27 cellular contexts compared by ENCODE assay signal in genomic region chr2:152929628-152930027, GRCh38.
"Had no signal": no experiment of that assay in that cellular context is flagged by ENCODE, and none has a peak within 500 bp of the region (broad histone marks: within the 10 kb centered on the region; RNA-seq: fewer than 3 reads in every experiment).

No MANE protein-coding gene starts in this region.

- ATAC-seq: effector memory CD8-positive, alpha-beta T cell; esophagus mucosa; foreskin keratinocyte; gastrocnemius medialis; gastroesophageal sphincter; heart left ventricle; heart right ventricle had no signal

- H3K4me1 ChIP-seq: foreskin keratinocyte, gastrocnemius medialis, heart left ventricle, heart right ventricle had no signal

- H3K27ac Mint-ChIP-seq: dendritic cell treated with granulocyte-macrophage colony-stimulating factor and Interleukin-4, amounts not matched to agents 40 ng/mL and 50 ng/mL, for 4 days; effector memory CD8-positive, alpha-beta T cell; endodermal cell had no signal

- H3K9me3 Mint-ChIP-seq: dendritic cell treated with granulocyte-macrophage colony-stimulating factor and Interleukin-4, amounts not matched to agents 40 ng/mL and 50 ng/mL, for 4 days; endodermal cell had no signal

- H3K4me2 ChIP-seq: hepatocyte had no signal

- H3K4me3 ChIP-seq: coronary artery, dorsolateral prefrontal cortex, esophagus muscularis mucosa, esophagus squamous epithelium, gastrocnemius medialis, gastroesophageal sphincter, heart left ventricle, heart right ventricle, hepatocyte had no signal

- H2AFZ ChIP-seq: hepatocyte had no signal

- DNase-seq: cortex of kidney; dermis blood vessel endothelial cell; dorsolateral prefrontal cortex; effector CD4-positive, alpha-beta T cell; effector CD8-positive, alpha-beta T cell; effector memory CD4-positive, alpha-beta T cell; effector memory CD8-positive, alpha-beta T cell; endodermal cell; erythroblast; esophagus squamous epithelium; foreskin fibroblast; foreskin keratinocyte; foreskin melanocyte; gastrocnemius medialis; glutamatergic neuron; head of caudate nucleus; heart left ventricle; heart right ventricle; hippocampal formation had no signal

- H3K27me3 Mint-ChIP-seq: dendritic cell treated with granulocyte-macrophage colony-stimulating factor and Interleukin-4, amounts not matched to agents 40 ng/mL and 50 ng/mL, for 4 days; effector memory CD8-positive, alpha-beta T cell had no signal

- H3K27ac ChIP-seq: coronary artery, dorsolateral prefrontal cortex, epithelial cell of prostate, esophagus muscularis mucosa, esophagus squamous epithelium, foreskin keratinocyte, gastrocnemius medialis, gastroesophageal sphincter, heart left ventricle, heart right ventricle, hepatocyte had no signal

- H3K9me3 ChIP-seq: esophagus muscularis mucosa, esophagus squamous epithelium, gastrocnemius medialis, gastroesophageal sphincter, heart left ventricle, heart right ventricle had no signal

- H3K36me3 ChIP-seq: esophagus muscularis mucosa, esophagus squamous epithelium, gastrocnemius medialis, gastroesophageal sphincter, heart left ventricle, heart right ventricle had no signal

- H3K79me2 ChIP-seq: hepatocyte had no signal

- FAIRE-seq: endothelial cell of umbilical vein had no signal

- H3K27me3 ChIP-seq: esophagus muscularis mucosa, esophagus squamous epithelium, foreskin keratinocyte, gastrocnemius medialis, gastroesophageal sphincter, heart right ventricle, hepatocyte had no signal

- H3K4me3 Mint-ChIP-seq: dendritic cell treated with granulocyte-macrophage colony-stimulating factor and Interleukin-4, amounts not matched to agents 40 ng/mL and 50 ng/mL, for 4 days; effector memory CD8-positive, alpha-beta T cell; endodermal cell had no signal
